28 cellular contexts compared by ENCODE assay signal in the genomic region with DNA sequence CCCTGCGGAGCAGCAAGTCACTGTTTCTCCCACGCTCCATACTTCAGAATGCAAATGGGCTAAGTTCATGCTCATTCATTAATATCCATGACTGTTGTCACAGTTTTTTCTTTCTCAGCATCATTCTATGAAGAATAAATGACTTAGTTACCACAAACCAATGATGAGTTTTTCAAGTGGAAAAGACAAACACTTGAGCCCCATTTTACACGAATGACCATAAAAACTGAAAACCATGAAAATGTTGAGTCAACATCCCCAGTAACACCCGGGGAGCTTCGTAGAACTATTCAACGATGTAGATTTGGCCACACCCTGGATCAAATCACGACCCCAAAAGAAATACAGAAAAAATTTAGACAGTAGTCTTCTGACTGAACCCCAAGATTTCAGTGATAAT.
"Had no signal": no experiment of that assay in that cellular context is flagged by ENCODE, and none has a peak within 500 bp of the region (broad histone marks: within the 10 kb centered on the region; RNA-seq: fewer than 3 reads in every experiment).

No MANE protein-coding gene starts in this region.

- H3K9me3 ChIP-seq: colonic mucosa, psoas muscle had no signal

- H3K36me3 ChIP-seq: colonic mucosa, heart left ventricle, tibial nerve had no signal

- H3K4me1 Mint-ChIP-seq: immature natural killer cell had no signal

- H3K27me3 Mint-ChIP-seq: activated naive CD8-positive, alpha-beta T cell; naive thymus-derived CD8-positive, alpha-beta T cell had no signal

- H3K36me3 Mint-ChIP-seq: immature natural killer cell had no signal

- H3K4me3 ChIP-seq: colonic mucosa, dorsolateral prefrontal cortex, heart left ventricle, psoas muscle, tibial nerve had no signal

- H3K27ac ChIP-seq: colonic mucosa, dorsolateral prefrontal cortex, heart left ventricle, parathyroid adenoma, psoas muscle, VCaP had no signal

- H3K27me3 ChIP-seq: colonic mucosa, dorsolateral prefrontal cortex, heart left ventricle had no signal

- ATAC-seq: effector memory CD8-positive, alpha-beta T cell; left colon; naive thymus-derived CD8-positive, alpha-beta T cell had no signal

- DNase-seq: activated CD4-positive, alpha-beta T cell treated with anti-CD3 and anti-CD28 coated beads for 4 hours; activated CD4-positive, alpha-beta T cell treated with anti-CD3 and anti-CD28 coated beads, Interleukin-2, amount 50 U/mL, for 4 hours; activated naive CD4-positive, alpha-beta T cell treated with Interleukin-2 at 50 U/mL for 16 hours; activated T-cell treated with anti-CD3 and anti-CD28 coated beads for 4 hours; activated T-cell treated with anti-CD3 and anti-CD28 coated beads, Interleukin-2, amount 50 U/mL, for 72 hours; anterior cingulate cortex; cerebellar nuclear complex; colonic mucosa; dorsolateral prefrontal cortex; effector memory CD8-positive, alpha-beta T cell; heart left ventricle; hypothalamus; immature natural killer cell; kidney; left colon; midbrain; naive thymus-derived CD8-positive, alpha-beta T cell; nucleus accumbens; stimulated activated CD4-positive, alpha-beta T cell treated with anti-CD3 and anti-CD28 coated beads, Interleukin-15, amount 100 ng/mL, for 24 hours; stimulated activated CD4-positive, alpha-beta T cell treated with anti-CD3 and anti-CD28 coated beads, Interleukin-2, amount 100 ng/mL, for 24 hours; stimulated activated naive CD4-positive, alpha-beta T cell; T-helper 9 cell had no signal

- H3K4me3 Mint-ChIP-seq: activated naive CD8-positive, alpha-beta T cell; effector memory CD8-positive, alpha-beta T cell; immature natural killer cell; naive thymus-derived CD8-positive, alpha-beta T cell; neural crest cell had no signal

- H3K27ac Mint-ChIP-seq: activated naive CD8-positive, alpha-beta T cell; activated T-cell treated with anti-CD3 and anti-CD28 coated beads, Interleukin-2, amount 50 U/mL, for 72 hours; effector memory CD8-positive, alpha-beta T cell; immature natural killer cell had no signal

- H3K4me1 ChIP-seq: colonic mucosa, parathyroid adenoma, psoas muscle, tibial nerve had no signal
